25 cellular contexts compared by ENCODE assay signal in the genomic region with DNA sequence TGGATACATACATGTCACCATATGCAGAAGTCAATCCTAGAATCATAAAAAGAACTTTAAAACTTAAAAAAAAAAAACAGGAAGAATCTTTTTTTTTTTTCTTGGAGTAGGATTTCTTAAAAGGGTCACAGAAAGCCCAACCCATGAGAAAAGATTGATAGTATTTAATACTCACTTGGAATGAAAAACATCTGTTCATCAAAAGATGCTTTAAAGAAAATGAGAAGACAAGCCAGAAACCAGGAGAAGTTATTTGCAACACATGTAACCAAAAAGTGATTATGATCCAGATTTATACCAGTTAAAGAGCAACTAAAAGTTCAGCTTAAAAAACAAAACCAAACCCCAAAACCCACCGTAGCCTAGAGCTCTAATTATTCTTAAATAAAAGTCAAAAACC.
"Had no signal": no experiment of that assay in that cellular context is flagged by ENCODE, and none has a peak within 500 bp of the region (broad histone marks: within the 10 kb centered on the region; RNA-seq: fewer than 3 reads in every experiment).

No MANE protein-coding gene starts in this region.

- H3K4me3 Mint-ChIP-seq: activated CD4-positive, alpha-beta memory T cell treated with anti-CD3 and anti-CD28 coated beads for 36 hours; activated naive CD4-positive, alpha-beta T cell treated with anti-CD3 and anti-CD28 coated beads for 36 hours; activated naive CD8-positive, alpha-beta T cell treated with anti-CD3 and anti-CD28 coated beads, Interleukin-2, amount 10 ng/mL, durations not matched to agents 7 days and 5 days; activated T-cell treated with anti-CD3 and anti-CD28 coated beads, Interleukin-2, amount 50 U/mL, for 72 hours; stimulated activated naive CD8-positive, alpha-beta T cell treated with anti-CD3 and anti-CD28 coated beads, Interleukin-15, Interleukin-2, amounts not matched to agents 100 ng/mL and 50 ng/mL, for 24 hours; T-helper 1 cell treated with Interleukin-12 subunit alpha and Interleukin-12 subunit beta and Interleukin-4 antibody, amounts not matched to agents 30 μg/mL and 1 μg/mL, for 36 hours had no signal

- DNase-seq: activated CD4-positive, alpha-beta memory T cell treated with anti-CD3 and anti-CD28 coated beads for 36 hours; activated CD4-positive, alpha-beta T cell treated with anti-CD3 and anti-CD28 coated beads for 48 hours; activated effector memory CD4-positive, alpha-beta T cell treated with Interleukin-2 at 50 U/mL for 16 hours; activated naive CD4-positive, alpha-beta T cell treated with anti-CD3 and anti-CD28 coated beads for 36 hours; activated naive CD8-positive, alpha-beta T cell treated with anti-CD3 and anti-CD28 coated beads, Interleukin-2, amount 10 ng/mL, durations not matched to agents 7 days and 5 days; activated T-cell treated with anti-CD3 and anti-CD28 coated beads, Interleukin-2, amount 50 U/mL, for 72 hours; body of pancreas; dermis blood vessel endothelial cell; effector memory CD4-positive, alpha-beta T cell; foreskin fibroblast; lower lobe of right lung; mesendoderm; naive thymus-derived CD4-positive, alpha-beta T cell; right cardiac atrium; stimulated activated CD4-positive, alpha-beta T cell treated with anti-CD3 and anti-CD28 coated beads, Interleukin-12 subunit alpha, Interleukin-12 subunit beta, amount 100 ng/mL, for 4 hours; stimulated activated CD4-positive, alpha-beta T cell treated with anti-CD3 and anti-CD28 coated beads, Interleukin-4, amount 100 ng/mL, for 4 hours; substantia nigra; thyroid gland; upper lobe of right lung had no signal

- H3K36me3 ChIP-seq: cardiac muscle cell, lower lobe of right lung, thyroid gland, upper lobe of right lung had no signal

- H3K4me3 ChIP-seq: body of pancreas, cardiac muscle cell, lower lobe of right lung, thyroid gland, upper lobe of right lung had no signal

- H3K27me3 ChIP-seq: body of pancreas, cardiac muscle cell, thyroid gland, upper lobe of right lung had no signal

- H3K4me1 ChIP-seq: body of pancreas, lower lobe of right lung, parathyroid adenoma, thyroid gland, upper lobe of right lung had no signal

- ATAC-seq: activated T-cell treated with anti-CD3 and anti-CD28 coated beads, Interleukin-2, amount 50 U/mL, for 72 hours; body of pancreas; esophagus mucosa; left lobe of liver; lower lobe of right lung; naive thymus-derived CD4-positive, alpha-beta T cell; right cardiac atrium; upper lobe of right lung had no signal

- H3K27ac ChIP-seq: body of pancreas, cardiac muscle cell, lower lobe of right lung, parathyroid adenoma, thyroid gland, upper lobe of right lung had no signal

- H3K27me3 Mint-ChIP-seq: activated CD4-positive, alpha-beta memory T cell treated with anti-CD3 and anti-CD28 coated beads for 36 hours; activated naive CD8-positive, alpha-beta T cell treated with anti-CD3 and anti-CD28 coated beads, Interleukin-2, amount 10 ng/mL, durations not matched to agents 7 days and 5 days; naive thymus-derived CD4-positive, alpha-beta T cell; stimulated activated naive CD8-positive, alpha-beta T cell treated with anti-CD3 and anti-CD28 coated beads, Interleukin-15, Interleukin-2, amounts not matched to agents 100 ng/mL and 50 ng/mL, for 24 hours had no signal

- H3K9me3 ChIP-seq: body of pancreas, lower lobe of right lung, thyroid gland, upper lobe of right lung had no signal

- H3K9ac ChIP-seq: parathyroid adenoma had no signal

- H2AFZ ChIP-seq: parathyroid adenoma had no signal

- H3K79me2 ChIP-seq: parathyroid adenoma had no signal

- H3K27ac Mint-ChIP-seq: activated CD4-positive, alpha-beta memory T cell treated with anti-CD3 and anti-CD28 coated beads for 36 hours; activated naive CD4-positive, alpha-beta T cell treated with anti-CD3 and anti-CD28 coated beads for 36 hours; activated naive CD8-positive, alpha-beta T cell treated with anti-CD3 and anti-CD28 coated beads, Interleukin-2, amount 10 ng/mL, durations not matched to agents 7 days and 5 days; activated T-cell treated with anti-CD3 and anti-CD28 coated beads, Interleukin-2, amount 50 U/mL, for 72 hours; stimulated activated naive CD8-positive, alpha-beta T cell treated with anti-CD3 and anti-CD28 coated beads, Interleukin-15, Interleukin-2, amounts not matched to agents 100 ng/mL and 50 ng/mL, for 24 hours; T-helper 1 cell treated with Interleukin-12 subunit alpha and Interleukin-12 subunit beta and Interleukin-4 antibody, amounts not matched to agents 30 μg/mL and 1 μg/mL, for 36 hours had no signal
